In genomic region chr18:79577451-79578395, GRCh38 we compare ENCODE assay signal across 12 cellular contexts.
DNase-seq lines count a peak whose midpoint lies in the region; TF ChIP-seq lines count a peak whose summit lies in the region.
"Had no signal": no experiment of that assay in that cellular context is flagged by ENCODE, and none has a peak within 500 bp of the region (broad histone marks: within the 10 kb centered on the region; RNA-seq: fewer than 3 reads in every experiment).

No MANE protein-coding gene starts in this region.

- CTCF ChIA-PET in activated naive CD4-positive, alpha-beta T cell treated with anti-CD3 and anti-CD28 coated beads, Interleukin-2, amount 10 ng/mL, durations not matched to agents 7 days and 5 days (lab: Charles Lee), result no interaction called here
- CTCF ChIA-PET in CD4-positive, alpha-beta memory T cell (lab: Charles Lee; ENCODE audit: partially characterized antibody), result no interaction called here

- peaks cover 5% of the 10 kb centered on the region for H3K4me1 ChIP-seq in CD4-positive, alpha-beta memory T cell (ENCODE audit: insufficient read depth, low read length)

- no peak overlapping the region for H3K4me3 Mint-ChIP-seq in activated naive CD4-positive, alpha-beta T cell treated with anti-CD3 and anti-CD28 coated beads, Interleukin-2, amount 10 ng/mL, durations not matched to agents 7 days and 5 days
- no peak overlapping the region for H3K4me3 Mint-ChIP-seq in type B pancreatic cell
- no peak overlapping the region for H3K4me3 Mint-ChIP-seq in CD4-positive, alpha-beta memory T cell
- H3K4me3 Mint-ChIP-seq: T-helper 2 cell treated with Interferon-gamma antibody and Interleukin-4, amounts not matched to agents 5 μg/mL and 100 μg/mL, for 36 hours had no signal

- H3K9me3 ChIP-seq in CD4-positive, alpha-beta memory T cell (ENCODE audit: control insufficient read depth in 1 of 2, low read length in 2 of 2), result peaks cover 0 to 8% of the 10 kb centered on the region in 2 donors

- H3K36me3 Mint-ChIP-seq in activated naive CD4-positive, alpha-beta T cell treated with anti-CD3 and anti-CD28 coated beads, Interleukin-2, amount 10 ng/mL, durations not matched to agents 7 days and 5 days, result no peaks in the 10 kb centered on the region
- H3K36me3 Mint-ChIP-seq in type B pancreatic cell, result no peaks in the 10 kb centered on the region
- no peaks in the 10 kb centered on the region for H3K36me3 Mint-ChIP-seq in CD4-positive, alpha-beta memory T cell

- POLR2A ChIA-PET in CD4-positive, alpha-beta memory T cell (lab: Charles Lee; ENCODE audit: partially characterized antibody), result no interaction called here

- intact Hi-C loops in CD4-positive, alpha-beta memory T cell (cut with micrococcal nuclease), result no loop called here

- no peaks in the 10 kb centered on the region for H3K27me3 Mint-ChIP-seq in activated naive CD4-positive, alpha-beta T cell treated with anti-CD3 and anti-CD28 coated beads, Interleukin-2, amount 10 ng/mL, durations not matched to agents 7 days and 5 days
- no peaks in the 10 kb centered on the region for H3K27me3 Mint-ChIP-seq in type B pancreatic cell
- no peaks in the 10 kb centered on the region for H3K27me3 Mint-ChIP-seq in CD4-positive, alpha-beta memory T cell

- TF ChIP-seq CTCF in type B pancreatic cell (conservative IDR thresholded peaks at IDR 0.05), result no peak

- H3K27ac Mint-ChIP-seq in activated naive CD4-positive, alpha-beta T cell treated with anti-CD3 and anti-CD28 coated beads, Interleukin-2, amount 10 ng/mL, durations not matched to agents 7 days and 5 days, result no peak overlapping the region
- no peak overlapping the region for H3K27ac Mint-ChIP-seq in type B pancreatic cell
- no peak overlapping the region for H3K27ac Mint-ChIP-seq in CD4-positive, alpha-beta memory T cell
- H3K27ac Mint-ChIP-seq: T-helper 2 cell treated with Interferon-gamma antibody and Interleukin-4, amounts not matched to agents 5 μg/mL and 100 μg/mL, for 36 hours had no signal

- H3K27ac ChIP-seq in CD4-positive, alpha-beta memory T cell (ENCODE audit: low read depth, low read length), result no peak overlapping the region

- H3K9me3 Mint-ChIP-seq in activated naive CD4-positive, alpha-beta T cell treated with anti-CD3 and anti-CD28 coated beads, Interleukin-2, amount 10 ng/mL, durations not matched to agents 7 days and 5 days, result peaks cover 13% of the 10 kb centered on the region
- H3K9me3 Mint-ChIP-seq in type B pancreatic cell, result no peaks in the 10 kb centered on the region
- peaks cover 0 to 16% (median 10%) of the 10 kb centered on the region in 8 donors for H3K9me3 Mint-ChIP-seq in CD4-positive, alpha-beta memory T cell

- no peak overlapping the region for H3K4me3 ChIP-seq in CD4-positive, alpha-beta memory T cell (ENCODE audit: low read length in 2 of 2)

- no peaks in the 10 kb centered on the region for H3K36me3 ChIP-seq in CD4-positive, alpha-beta memory T cell (ENCODE audit: insufficient read depth, low read length)

- H3K27me3 ChIP-seq in CD4-positive, alpha-beta memory T cell (ENCODE audit: insufficient read depth, low read length), result no peaks in the 10 kb centered on the region

- peaks cover 19% of the 10 kb centered on the region for H3K4me1 Mint-ChIP-seq in activated naive CD4-positive, alpha-beta T cell treated with anti-CD3 and anti-CD28 coated beads, Interleukin-2, amount 10 ng/mL, durations not matched to agents 7 days and 5 days
- peaks cover 3% of the 10 kb centered on the region for H3K4me1 Mint-ChIP-seq in type B pancreatic cell (ENCODE audit: unreplicated experiment)
- H3K4me1 Mint-ChIP-seq in CD4-positive, alpha-beta memory T cell, result no peaks in the 10 kb centered on the region

- peak; percentile 19 for DNase-seq in activated naive CD4-positive, alpha-beta T cell treated with anti-CD3 and anti-CD28 coated beads, Interleukin-2, amount 10 ng/mL, durations not matched to agents 7 days and 5 days
- no peak for DNase-seq in activated naive CD4-positive, alpha-beta T cell (lab: John Stamatoyannopoulos, UW)
- DNase-seq in amniotic epithelial cell (ENCODE audit: low read depth), result peak; percentile 32
- peak; percentile 92 for DNase-seq in left kidney (ENCODE audit: low read depth, low spot score)
- peak; percentile 65 for DNase-seq in type B pancreatic cell (ENCODE audit: extremely low spot score, unreplicated experiment)
- DNase-seq in NCI-H146 treated with DMSO at 0.1 percent for 48 hours (lab: John Stamatoyannopoulos, UW; ENCODE audit: unreplicated experiment), result no peak
- no peak for DNase-seq in CD4-positive, alpha-beta memory T cell
- DNase-seq in activated gamma-delta T cell treated with Interleukin-2 at 50 U/mL for 16 hours, result no peak
- DNase-seq: AML-193, cortex of kidney, HCEC 1CT had no signal

Comparison
In these comparisons a context has a peak if more than half of its experiments do, and no peak if none do; other contexts are left out.
1. DNase-seq: peak in activated naive CD4-positive, alpha-beta T cell treated with anti-CD3 and anti-CD28 coated beads, Interleukin-2, amount 10 ng/mL, durations not matched to agents 7 days and 5 days (single experiment), amniotic epithelial cell (single experiment), left kidney (single experiment) and type B pancreatic cell (single experiment); none in activated naive CD4-positive, alpha-beta T cell (0 of 4), NCI-H146 treated with DMSO at 0.1 percent for 48 hours (single experiment), CD4-positive, alpha-beta memory T cell (0 of 5) and activated gamma-delta T cell treated with Interleukin-2 at 50 U/mL for 16 hours (single experiment).